ENCODE assay signal across 12 cellular contexts in genomic region chr19:16273005-16273404, GRCh38. TPM values are rescaled to one million over a fixed set of nuclear protein-coding genes. Genes with fewer than 3 reads are reported as not detected.
DNase-seq lines count a peak whose midpoint lies in the region; ATAC-seq, FAIRE-seq and TF ChIP-seq lines count a peak whose summit lies in the region.
"Had no signal": no experiment of that assay in that cellular context is flagged by ENCODE, and none has a peak within 500 bp of the region (broad histone marks: within the 10 kb centered on the region; RNA-seq: fewer than 3 reads in every experiment).

No MANE protein-coding gene starts in this region.

- H2BK15ac ChIP-seq in IMR-90 (ENCODE audit: low read depth, low read length) = no peak overlapping the region

- H3K27ac ChIP-seq in IMR-90 (ENCODE audit: insufficient read depth, low read length) (no peak overlapping the region), esophagus (ENCODE audit: low read depth in 2 of 2, low read length in 1 of 2) (peak overlapping the region; percentile 26 to 70), lung (ENCODE audit: low read depth in 1 of 2, low read length in 1 of 2) (peak overlapping the region in 1 of 2 donors; percentile 80), spleen (peak overlapping the region in 6 of 8 donors; percentile 12 to 61 (median 26))
- H3K27ac ChIP-seq: epithelial cell of prostate had no signal

- dilution Hi-C loops in IMR-90 (cut with HindIII; ENCODE audit: low sequenced_read_pairs, unreplicated experiment) = no loop called here

- 43% methylated on average over 7 of the region's 14 CpGs; no CpG with 5 or more reads in 1 of the 2 experiments for WGBS in IMR-90 (ENCODE audit: extremely low coverage in 2 of 2, insufficient read length in 1 of 2), 2 experiments
- 53 to 66% methylated on average over 14 of the region's 14 CpGs for WGBS in esophagus, 2 donors
- 62 to 81% methylated on average over 14 of the region's 14 CpGs for WGBS in lung, 2 donors
- WGBS in spleen, 5 donors = 74 to 90% (median 78%) methylated on average over 14 of the region's 14 CpGs
- 71 to 73% methylated on average over 14 of the region's 14 CpGs for WGBS in lower leg skin, 2 donors

- H3K4me3 ChIP-seq in IMR-90 (ENCODE audit: insufficient read depth, low read depth, low read length) = no peak overlapping the region
- H3K4me3 ChIP-seq in esophagus (ENCODE audit: low read depth in 1 of 2, low read length in 2 of 2) = no peak overlapping the region
- H3K4me3 ChIP-seq in lung = no peak overlapping the region
- H3K4me3 ChIP-seq in spleen = no peak overlapping the region
- H3K4me3 ChIP-seq in lower leg skin (ENCODE audit: low read depth, poor library complexity, severe bottlenecking) = no peak overlapping the region

- H3K4me1 ChIP-seq in IMR-90 (ENCODE audit: control insufficient read depth, insufficient read depth, low read length) (no peaks in the 10 kb centered on the region; the same call in 1 of the 2 replicates), esophagus (ENCODE audit: control insufficient read depth in 2 of 2, insufficient read depth in 2 of 2, low read length in 1 of 2) (no peaks in the 10 kb centered on the region), lung (ENCODE audit: control insufficient read depth in 2 of 2, insufficient read depth in 2 of 2, low read length in 2 of 2) (peaks cover 0 to 2% of the 10 kb centered on the region in 2 donors), spleen (peaks cover 0 to 29% (median 8%) of the 10 kb centered on the region in 6 donors)

- H3K23ac ChIP-seq in IMR-90 (ENCODE audit: low read depth, low read length) = no peak overlapping the region

- H2AFZ ChIP-seq in IMR-90 (replicated peaks; ENCODE audit: low read length, poor library complexity) = no peak overlapping the region

- H2AK9ac ChIP-seq in IMR-90 (replicated peaks; ENCODE audit: low read depth, low read length, poor library complexity) = peak overlapping the region; percentile 68

- H3K27me3 ChIP-seq in IMR-90 (ENCODE audit: control insufficient read depth, insufficient read depth, low read length) (peaks cover 16% of the 10 kb centered on the region), esophagus (ENCODE audit: control insufficient read depth in 1 of 2, insufficient read depth in 2 of 2, low read length in 2 of 2) (no peaks in the 10 kb centered on the region), lung (ENCODE audit: control insufficient read depth, insufficient read depth) (no peaks in the 10 kb centered on the region), spleen (replicated peaks in 1 of 7) (no peaks in the 10 kb centered on the region)

- no peak overlapping the region for H2BK5ac ChIP-seq in IMR-90 (ENCODE audit: low read depth, low read length, poor library complexity, severe bottlenecking)

- no peak overlapping the region for H4K5ac ChIP-seq in IMR-90 (ENCODE audit: low read depth, low read length)

- H3K4me2 ChIP-seq in IMR-90 (ENCODE audit: low read depth, low read length) = no peak overlapping the region

- no peak overlapping the region for H4K8ac ChIP-seq in IMR-90 (ENCODE audit: low read depth in 2 of 2, low read length in 2 of 2)

- no peak overlapping the region for H4K91ac ChIP-seq in IMR-90 (ENCODE audit: insufficient read depth, low read depth, low read length)

- no TSS peak for BruUV-seq in IMR-90 (replicated peaks; lab: Mats Ljungman, UMichigan)

- no peak overlapping the region for H3K9ac ChIP-seq in IMR-90 (ENCODE audit: low read depth, low read length)

- H3K9me3 ChIP-seq in IMR-90 (ENCODE audit: control insufficient read depth, insufficient read depth, low read length) (peaks cover 2% of the 10 kb centered on the region; the same call in 1 of the 2 replicates), esophagus (ENCODE audit: control insufficient read depth in 2 of 2, insufficient read depth in 1 of 2, low read depth in 1 of 2, low read length in 1 of 2) (no peaks in the 10 kb centered on the region), lung (ENCODE audit: control insufficient read depth in 2 of 2, insufficient read depth in 1 of 2, low read length in 1 of 2) (no peaks in the 10 kb centered on the region), spleen (no peaks in the 10 kb centered on the region)

- H4K20me1 ChIP-seq in IMR-90 (ENCODE audit: insufficient read depth, low read length) = no peaks in the 10 kb centered on the region

- no peaks in the 10 kb centered on the region for H3K79me1 ChIP-seq in IMR-90 (ENCODE audit: low read depth in 1 of 2, low read length in 2 of 2)

- H2BK20ac ChIP-seq in IMR-90 (ENCODE audit: low read depth, low read length) = no peak overlapping the region

- H3K36me3 ChIP-seq in IMR-90 (ENCODE audit: control insufficient read depth, insufficient read depth, low read length) (no peaks in the 10 kb centered on the region), esophagus (ENCODE audit: control insufficient read depth in 2 of 2, insufficient read depth in 2 of 2, low read length in 1 of 2) (no peaks in the 10 kb centered on the region), lung (ENCODE audit: control insufficient read depth in 2 of 2, insufficient read depth in 2 of 2, low read length in 2 of 2) (no peaks in the 10 kb centered on the region), spleen (no peaks in the 10 kb centered on the region)

- no peak for FAIRE-seq in HTR-8/SVneo (lab: Jason Lieb, UNC)

- POLR2A ChIA-PET in IMR-90 (lab: Charles Lee; ENCODE audit: unreplicated experiment) = no interaction called here

- in situ Hi-C loops in IMR-90 (cut with MboI; ENCODE audit: low sequenced_read_pairs) = no loop called here

- intact Hi-C loops in IMR-90 (cut with micrococcal nuclease) (no loop called here), spleen (cut with DNase I; ENCODE audit: low total_unique reads) (no loop called here), lower leg skin (cut with DNase I; ENCODE audit: low total_unique reads) (no loop called here)

- H3K56ac ChIP-seq in IMR-90 (ENCODE audit: extremely low read depth, insufficient read depth, low read length) = no peak overlapping the region

- no peak overlapping the region for H3K4ac ChIP-seq in IMR-90 (ENCODE audit: low read depth, low read length)

- TF ChIP-seq POLR2A in IMR-90 (IDR thresholded peaks at IDR 0.05; ENCODE audit: low read depth, low read length) (no peak), spleen (IDR thresholded peaks at IDR 0.05) (no peak), lower leg skin (IDR thresholded peaks at IDR 0.05) (no peak)

- ATAC-seq in IMR-90 (ENCODE audit: low read depth) = 0 out of 2 replicates have a peak, but pooled peaks have one; percentile 35
- ATAC-seq in lung (ENCODE audit: insufficient read depth, low FRiP score) = peak; percentile 34

- H3K18ac ChIP-seq in IMR-90 (ENCODE audit: low read depth, low read length) = no peak overlapping the region

- DNase-seq in IMR-90 (no peak), lung (ENCODE audit: low spot score) (no peak), spleen (no peak), HTR-8/SVneo (ENCODE audit: insufficient read length, low spot score) (no peak), T-helper 2 cell (no peak), lower leg skin (ENCODE audit: low spot score in 2 of 2) (no peak), cerebellar cortex (ENCODE audit: low spot score) (no peak)
- DNase-seq: GDM1, immature natural killer cell, NCI-H2107 had no signal

- no peak overlapping the region for H3K14ac ChIP-seq in IMR-90 (replicated peaks; ENCODE audit: low read depth, low read length)

- no peaks in the 10 kb centered on the region for H3K9me1 ChIP-seq in IMR-90 (ENCODE audit: insufficient read depth, low read length)

- CTCF ChIA-PET in IMR-90 (lab: Yijun Ruan, JAX) = no interaction called here

- no peak for TF ChIP-seq RAD21 in IMR-90 (IDR thresholded peaks at IDR 0.05; ENCODE audit: low read length)

- H2BK120ac ChIP-seq in IMR-90 (ENCODE audit: low read depth, low read length) = no peak overlapping the region

- H2AK5ac ChIP-seq in IMR-90 (ENCODE audit: low read depth, low read length) = no peak overlapping the region

- TF ChIP-seq CTCF in IMR-90 (conservative IDR thresholded peaks at IDR 0.05; ENCODE audit: low read depth, low read length) (no peak), lung (IDR thresholded peaks at IDR 0.05; ENCODE audit: control extremely low read depth, extremely low read depth) (no peak), spleen (IDR thresholded peaks at IDR 0.05 in 8 of 11, conservative IDR thresholded peaks at IDR 0.05 in 3 of 11) (no peak), lower leg skin (IDR thresholded peaks at IDR 0.05) (no peak)

TF ChIP-seq in IMR-90, 13 proteins besides CTCF, POLR2A, EP300 and RAD21 (continues in another document):
- TF ChIP-seq RFX5 (IDR thresholded peaks at IDR 0.05; ENCODE audit: low read depth, low read length) = no peak
- no peak for TF ChIP-seq RCOR1 (IDR thresholded peaks at IDR 0.05; ENCODE audit: insufficient replicate concordance, low read length)
- TF ChIP-seq USF2 (IDR thresholded peaks at IDR 0.05; ENCODE audit: low read depth, low read length) = no peak
- TF ChIP-seq NFE2L2 (IDR thresholded peaks at IDR 0.05; ENCODE audit: low read depth, low read length) = no peak
- no peak for TF ChIP-seq CEBPB (IDR thresholded peaks at IDR 0.05; ENCODE audit: low read depth, low read length)
- TF ChIP-seq CHD1 (IDR thresholded peaks at IDR 0.05; ENCODE audit: low read depth, low read length) = no peak
- TF ChIP-seq BHLHE40 (IDR thresholded peaks at IDR 0.05; ENCODE audit: low read depth, low read length) = no peak
- TF ChIP-seq FOS (IDR thresholded peaks at IDR 0.05; ENCODE audit: low read depth, low read length) = no peak
- TF ChIP-seq MAFK (IDR thresholded peaks at IDR 0.05; ENCODE audit: low read depth, low read length) = no peak
- TF ChIP-seq MXI1 (IDR thresholded peaks at IDR 0.05; ENCODE audit: borderline replicate concordance, low read depth, low read length) = no peak

RNA-seq across cellular contexts. Expression of gene KLF2, which starts 51.6 kb away (rescaled TPM):
- total RNA-seq in IMR-90 (2012; rRNA removed) (1.1 and 3.3 TPM in 2 replicates), lung (100 to 1,000 TPM in 1 of 2 donors, 10 to 100 TPM in 1; 32.5 to 104 TPM), spleen (100 to 1,000 TPM in 6 of 7 donors, 10 to 100 TPM in 1; 86.0 to 179 (median 106) TPM), lower leg skin (10 to 100 TPM; 12.6 to 27.5 (median 19.9) TPM)
- polyA plus RNA-seq in IMR-90 (2012; rRNA removed) (34.4 and 38.9 TPM in 2 replicates), esophagus (10 to 100 TPM in 1 of 2 donors, 1 to 10 TPM in 1; 2.4 to 12.1 TPM), lung (100 to 1,000 TPM in 1 of 2 donors, 1 to 10 TPM in 1; 7.7 to 121 TPM), spleen (10 to 100 TPM in 2 of 3 donors, 1 to 10 TPM in 1; 9.7 to 27.1 (median 19.5) TPM)
- polyA plus RNA-seq in IMR-90 (2012; cell fraction: cytosol; rRNA removed) = 49.1 and 78.5 TPM in 2 replicates
- polyA plus RNA-seq in IMR-90 (2012; cell fraction: nucleus; rRNA removed; ENCODE audit: low replicate concordance) = 129 and 171 TPM in 2 replicates
